22 cellular contexts compared by ENCODE assay signal in genomic region chr15:97525809-97526208, GRCh38.
"Had no signal": no experiment of that assay in that cellular context is flagged by ENCODE, and none has a peak within 500 bp of the region (broad histone marks: within the 10 kb centered on the region; RNA-seq: fewer than 3 reads in every experiment).

No MANE protein-coding gene starts in this region.

- H3K27ac ChIP-seq: gastroesophageal sphincter, neural progenitor cell, skin epidermis, uterus had no signal

- H3K4me1 ChIP-seq: neural progenitor cell, uterus had no signal

- H3K9me3 ChIP-seq: gastroesophageal sphincter, uterus had no signal

- ATAC-seq: activated naive CD4-positive, alpha-beta T cell treated with anti-CD3 and anti-CD28 coated beads, Interleukin-2, amount 50 U/mL, for 72 hours; activated T-helper 17 cell treated with anti-CD3 and anti-CD28 coated beads, Interleukin-2, amount 50 U/mL, for 72 hours; esophagus mucosa; gastroesophageal sphincter; naive thymus-derived CD8-positive, alpha-beta T cell; stimulated activated naive CD8-positive, alpha-beta T cell treated with anti-CD3 and anti-CD28 coated beads, Interleukin-15, amount 100 ng/mL, for 72 hours; WTC11 had no signal

- DNase-seq: activated CD4-positive, alpha-beta T cell treated with anti-CD3 and anti-CD28 coated beads, Interleukin-2, amount 50 U/mL, for 4 hours; activated CD8-positive, alpha-beta memory T cell treated with anti-CD3 and anti-CD28 coated beads for 24 hours; activated CD8-positive, alpha-beta memory T cell treated with anti-CD3 and anti-CD28 coated beads, Interleukin-2, amount 50 U/mL, for 4 hours; activated T-cell treated with anti-CD3 and anti-CD28 coated beads, Interleukin-2, amount 50 U/mL, for 24 hours; aorta; central memory CD4-positive, alpha-beta T cell; effector memory CD4-positive, alpha-beta T cell; islet precursor cell; naive thymus-derived CD8-positive, alpha-beta T cell; posterior cingulate gyrus; stimulated activated CD4-positive, alpha-beta T cell treated with anti-CD3 and anti-CD28 coated beads, Interleukin-1b, Interleukin-23, amount 100 ng/mL, for 48 hours; stimulated activated naive CD8-positive, alpha-beta T cell treated with anti-CD3 and anti-CD28 coated beads, Interleukin-15, amount 100 ng/mL, for 72 hours; T1000; uterus had no signal

- H3K36me3 ChIP-seq: gastroesophageal sphincter, neural progenitor cell, uterus had no signal

- H3K4me3 ChIP-seq: gastroesophageal sphincter, lung, neural progenitor cell, skin epidermis, uterus had no signal

- H3K27me3 ChIP-seq: gastroesophageal sphincter, neural progenitor cell, uterus had no signal
